18 cellular contexts compared by ENCODE assay signal in genomic region chr15:67750371-67750770, GRCh38.
"Had no signal": no experiment of that assay in that cellular context is flagged by ENCODE, and none has a peak within 500 bp of the region (broad histone marks: within the 10 kb centered on the region; RNA-seq: fewer than 3 reads in every experiment).

No MANE protein-coding gene starts in this region.

- ATAC-seq: activated CD8-positive, alpha-beta T cell treated with anti-CD3 and anti-CD28 coated beads for 36 hours; activated T-cell treated with anti-CD3 and anti-CD28 coated beads, Interleukin-2, amount 50 U/mL, for 4 hours; left ventricle myocardium superior; natural killer cell treated with Interleukin-12 subunit alpha and Interleukin-12 subunit beta and Interleukin-15 and Interleukin-18, amount 100 ng/mL, for 72 hours had no signal

- H3K4me3 ChIP-seq: skin epidermis, tibial nerve had no signal

- H3K27me3 Mint-ChIP-seq: activated CD8-positive, alpha-beta T cell treated with anti-CD3 and anti-CD28 coated beads for 36 hours; activated naive CD8-positive, alpha-beta T cell treated with anti-CD3 and anti-CD28 coated beads, Interleukin-2, amount 10 ng/mL, durations not matched to agents 7 days and 5 days; memory B cell; natural killer cell treated with Interleukin-12 subunit alpha and Interleukin-12 subunit beta and Interleukin-15 and Interleukin-18, amount 100 ng/mL, for 72 hours had no signal

- H3K9me3 Mint-ChIP-seq: activated CD8-positive, alpha-beta T cell treated with anti-CD3 and anti-CD28 coated beads for 36 hours; activated naive CD8-positive, alpha-beta T cell treated with anti-CD3 and anti-CD28 coated beads, Interleukin-2, amount 10 ng/mL, durations not matched to agents 7 days and 5 days; activated T-cell treated with anti-CD3 and anti-CD28 coated beads, Interleukin-2, amount 50 U/mL, for 4 hours; memory B cell; natural killer cell treated with Interleukin-12 subunit alpha and Interleukin-12 subunit beta and Interleukin-15 and Interleukin-18, amount 100 ng/mL, for 72 hours had no signal

- H3K27ac ChIP-seq: skin epidermis, tibial nerve had no signal

- DNase-seq: activated CD4-positive, alpha-beta T cell treated with anti-CD3 and anti-CD28 coated beads for 48 hours; activated CD8-positive, alpha-beta T cell treated with anti-CD3 and anti-CD28 coated beads for 36 hours; activated effector memory CD4-positive, alpha-beta T cell treated with Interleukin-2 at 50 U/mL for 16 hours; activated naive CD8-positive, alpha-beta T cell treated with anti-CD3 and anti-CD28 coated beads, Interleukin-2, amount 10 ng/mL, durations not matched to agents 7 days and 5 days; activated T-cell treated with anti-CD3 and anti-CD28 coated beads, Interleukin-2, amount 50 U/mL, for 4 hours; aorta; dermis blood vessel endothelial cell; left ventricle myocardium superior; posterior cingulate gyrus; stimulated activated CD4-positive, alpha-beta T cell treated with anti-CD3 and anti-CD28 coated beads, Interleukin-15, amount 100 ng/mL, for 24 hours; stimulated activated CD4-positive, alpha-beta T cell treated with anti-CD3 and anti-CD28 coated beads, Interleukin-4, amount 100 ng/mL, for 24 hours; stimulated activated naive CD4-positive, alpha-beta T cell; substantia nigra; T-helper 2 cell had no signal

- H3K27me3 ChIP-seq: tibial nerve had no signal

- H3K4me3 Mint-ChIP-seq: activated CD8-positive, alpha-beta T cell treated with anti-CD3 and anti-CD28 coated beads for 36 hours; activated naive CD8-positive, alpha-beta T cell treated with anti-CD3 and anti-CD28 coated beads, Interleukin-2, amount 10 ng/mL, durations not matched to agents 7 days and 5 days; activated T-cell treated with anti-CD3 and anti-CD28 coated beads, Interleukin-2, amount 50 U/mL, for 4 hours; memory B cell; natural killer cell treated with Interleukin-12 subunit alpha and Interleukin-12 subunit beta and Interleukin-15 and Interleukin-18, amount 100 ng/mL, for 72 hours had no signal

- H3K9me3 ChIP-seq: tibial nerve had no signal

- H3K36me3 Mint-ChIP-seq: natural killer cell treated with Interleukin-12 subunit alpha and Interleukin-12 subunit beta and Interleukin-15 and Interleukin-18, amount 100 ng/mL, for 72 hours had no signal

- H3K27ac Mint-ChIP-seq: activated CD8-positive, alpha-beta T cell treated with anti-CD3 and anti-CD28 coated beads for 36 hours; activated naive CD8-positive, alpha-beta T cell treated with anti-CD3 and anti-CD28 coated beads, Interleukin-2, amount 10 ng/mL, durations not matched to agents 7 days and 5 days; memory B cell; natural killer cell treated with Interleukin-12 subunit alpha and Interleukin-12 subunit beta and Interleukin-15 and Interleukin-18, amount 100 ng/mL, for 72 hours had no signal
